Comparison of ENCODE assay signal across 24 cellular contexts in genomic region chr13:29753593-29754485, GRCh38.
A peak's percentile ranks its signal among the peaks of the same experiment; 100 is the strongest.
DNase-seq lines count a peak whose midpoint lies in the region; ATAC-seq, FAIRE-seq and TF ChIP-seq lines count a peak whose summit lies in the region.
"Had no signal": no experiment of that assay in that cellular context is flagged by ENCODE, and none has a peak within 500 bp of the region (broad histone marks: within the 10 kb centered on the region; RNA-seq: fewer than 3 reads in every experiment).

No MANE protein-coding gene starts in this region.

- H3K27ac ChIP-seq in heart left ventricle (no peak overlapping the region), SK-N-SH (ENCODE audit: low read depth in 2 of 2, low read length in 1 of 2) (peak overlapping the region in 1 of 2 experiments; percentile 34; a peak in 1 of 4 replicates), fibroblast of lung (ENCODE audit: insufficient read depth, low read length) (no peak overlapping the region), stomach (no peak overlapping the region)
- H3K27ac ChIP-seq: breast epithelium, left lung, pancreas, PC-9, right atrium auricular region had no signal

- peak overlapping the region; percentile 35 for H3K27ac Mint-ChIP-seq in stimulated activated effector memory CD8-positive, alpha-beta T cell treated with anti-CD3 and anti-CD28 coated beads, Interleukin-12 subunit alpha, Interleukin-12 subunit beta, amount 100 ng/mL, for 72 hours
- H3K27ac Mint-ChIP-seq: activated CD4-positive, alpha-beta T cell treated with anti-CD3 and anti-CD28 coated beads, Interleukin-2, amount 10 ng/mL, durations not matched to agents 7 days and 5 days; natural killer cell; T-helper 17 cell had no signal

- H3K36me3 Mint-ChIP-seq in stimulated activated effector memory CD8-positive, alpha-beta T cell treated with anti-CD3 and anti-CD28 coated beads, Interleukin-12 subunit alpha, Interleukin-12 subunit beta, amount 100 ng/mL, for 72 hours, result peaks cover 6% of the 10 kb centered on the region
- H3K36me3 Mint-ChIP-seq: natural killer cell had no signal

- H3K4me1 ChIP-seq in heart left ventricle (no peaks in the 10 kb centered on the region), SK-N-SH (ENCODE audit: control insufficient read depth in 1 of 2, insufficient read depth in 2 of 2, low read depth in 1 of 2, low read length in 1 of 2) (peaks cover 0 to 4% of the 10 kb centered on the region in 2 experiments; a peak in 1 of 4 replicates), fibroblast of lung (ENCODE audit: control insufficient read depth, extremely low read depth, insufficient read depth, low read length) (no peaks in the 10 kb centered on the region), stomach (peaks cover 0 to 5% (median 2%) of the 10 kb centered on the region in 4 donors)
- H3K4me1 ChIP-seq: breast epithelium, pancreas, right atrium auricular region had no signal

- TF ChIP-seq POLR2A in heart left ventricle (IDR thresholded peaks at IDR 0.05) (no peak), stomach (IDR thresholded peaks at IDR 0.05) (no peak)

- TF ChIP-seq EP300 in SK-N-SH (IDR thresholded peaks at IDR 0.05; ENCODE audit: borderline replicate concordance in 1 of 2, low read depth in 1 of 2, low read length in 1 of 2) (no peak), stomach (IDR thresholded peaks at IDR 0.05) (no peak)

- DNase-seq in Right ventricle myocardium inferior (ENCODE audit: missing footprints), result peak; percentile 30
- no peak for DNase-seq in heart left ventricle
- DNase-seq in SK-N-SH, result no peak
- peak in 1 of 2 donors; percentile 52 for DNase-seq in fibroblast of lung (ENCODE audit: low read depth in 2 of 2)
- DNase-seq in stimulated activated effector memory CD8-positive, alpha-beta T cell treated with anti-CD3 and anti-CD28 coated beads, Interleukin-12 subunit alpha, Interleukin-12 subunit beta, amount 100 ng/mL, for 72 hours (ENCODE audit: low spot score in 2 of 2), result no peak
- no peak for DNase-seq in HTR-8/SVneo (ENCODE audit: insufficient read length, low spot score)
- DNase-seq in stomach, result no peak
- no peak for DNase-seq in NCI-H82 (lab: John Stamatoyannopoulos, UW)
- DNase-seq: activated CD4-positive, alpha-beta T cell treated with anti-CD3 and anti-CD28 coated beads, Interleukin-2, amount 10 ng/mL, durations not matched to agents 7 days and 5 days; activated effector memory CD4-positive, alpha-beta T cell treated with Interleukin-2 at 50 U/mL for 16 hours; C1 segment of cervical spinal cord; left lung; midbrain; natural killer cell; NCI-H1105; NCI-H2029; pancreas; stimulated activated CD4-positive, alpha-beta T cell treated with anti-CD3 and anti-CD28 coated beads, Interleukin-12 subunit alpha, Interleukin-12 subunit beta, amount 100 ng/mL, for 4 hours; T-helper 17 cell had no signal

- intact Hi-C loops in Right ventricle myocardium inferior (cut with DNase I), result no loop called here
- intact Hi-C loops in heart left ventricle (cut with DNase I), result no loop called here
- intact Hi-C loops in stomach (cut with DNase I; ENCODE audit: low total_unique reads), result no loop called here

- no peak overlapping the region for H3K4me3 ChIP-seq in heart left ventricle
- H3K4me3 ChIP-seq in SK-N-SH (ENCODE audit: low read depth in 2 of 2, low read length in 1 of 2), result no peak overlapping the region
- H3K4me3 ChIP-seq in fibroblast of lung (replicated peaks in 1 of 4; ENCODE audit: control extremely low read depth in 1 of 4, insufficient read depth in 1 of 4, low read depth in 3 of 4, low read length in 4 of 4), result no peak overlapping the region
- H3K4me3 ChIP-seq in stomach, result no peak overlapping the region
- H3K4me3 ChIP-seq: breast epithelium, left lung, pancreas, PC-9, right atrium auricular region had no signal

- peaks cover 20% of the 10 kb centered on the region for H3K4me1 Mint-ChIP-seq in stimulated activated effector memory CD8-positive, alpha-beta T cell treated with anti-CD3 and anti-CD28 coated beads, Interleukin-12 subunit alpha, Interleukin-12 subunit beta, amount 100 ng/mL, for 72 hours

- no peak overlapping the region for H3K4me3 Mint-ChIP-seq in stimulated activated effector memory CD8-positive, alpha-beta T cell treated with anti-CD3 and anti-CD28 coated beads, Interleukin-12 subunit alpha, Interleukin-12 subunit beta, amount 100 ng/mL, for 72 hours
- H3K4me3 Mint-ChIP-seq: activated CD4-positive, alpha-beta T cell treated with anti-CD3 and anti-CD28 coated beads, Interleukin-2, amount 10 ng/mL, durations not matched to agents 7 days and 5 days; natural killer cell; T-helper 17 cell had no signal

- H2AFZ ChIP-seq in SK-N-SH (ENCODE audit: low read depth) (no peak overlapping the region), fibroblast of lung (ENCODE audit: low read length) (peak overlapping the region; percentile 16)
- H2AFZ ChIP-seq: PC-9 had no signal

- CTCF ChIA-PET in SK-N-SH (lab: Yijun Ruan, JAX), result interaction anchor here (1.3 to 3.2 kb wide), 2 partner anchors 17 to 246 kb away, joined by 3 to 6 read pairs; no protein-coding TSS in a partner anchor

- H3K4me2 ChIP-seq in SK-N-SH (peak overlapping the region; percentile 5; the same call in 1 of the 2 replicates), fibroblast of lung (ENCODE audit: extremely low read depth, insufficient read depth, low read length) (no peak overlapping the region)
- H3K4me2 ChIP-seq: PC-9 had no signal

- WGBS in heart left ventricle, 4 donors, result 75 to 80% (median 76%) methylated on average over 10 of the region's 10 CpGs
- WGBS in SK-N-SH (ENCODE audit: low lambda C conversion rate), result 82% methylated on average over 10 of the region's 10 CpGs
- 70 to 81% (median 75%) methylated on average over 10 of the region's 10 CpGs for WGBS in stomach, 5 donors

- H3K9me3 Mint-ChIP-seq in stimulated activated effector memory CD8-positive, alpha-beta T cell treated with anti-CD3 and anti-CD28 coated beads, Interleukin-12 subunit alpha, Interleukin-12 subunit beta, amount 100 ng/mL, for 72 hours, result peaks cover 2% of the 10 kb centered on the region
- H3K9me3 Mint-ChIP-seq: activated CD4-positive, alpha-beta T cell treated with anti-CD3 and anti-CD28 coated beads, Interleukin-2, amount 10 ng/mL, durations not matched to agents 7 days and 5 days; natural killer cell had no signal

- TF ChIP-seq CTCF in heart left ventricle (IDR thresholded peaks at IDR 0.05) (no peak), SK-N-SH (IDR thresholded peaks at IDR 0.05) (no peak), fibroblast of lung (conservative IDR thresholded peaks at IDR 0.05 in 1 of 2, IDR thresholded peaks at IDR 0.05 in 1 of 2; ENCODE audit: low read depth in 1 of 2, low read length in 2 of 2) (no peak), stomach (IDR thresholded peaks at IDR 0.05) (no peak)

- H3K27me3 ChIP-seq in heart left ventricle (no peaks in the 10 kb centered on the region), SK-N-SH (ENCODE audit: insufficient read depth) (no peaks in the 10 kb centered on the region), fibroblast of lung (ENCODE audit: control insufficient read depth, insufficient read depth, low read length) (no peaks in the 10 kb centered on the region), stomach (no peaks in the 10 kb centered on the region)
- H3K27me3 ChIP-seq: breast epithelium, left lung, pancreas, right atrium auricular region had no signal

- H3K9ac ChIP-seq in SK-N-SH (no peak overlapping the region), fibroblast of lung (ENCODE audit: insufficient read depth, low read length) (no peak overlapping the region)

- H4K20me1 ChIP-seq in SK-N-SH (ENCODE audit: insufficient read depth), result no peaks in the 10 kb centered on the region
- H4K20me1 ChIP-seq in fibroblast of lung (ENCODE audit: control insufficient read depth, extremely low read depth, insufficient read depth, low read length), result no peaks in the 10 kb centered on the region

- POLR2A ChIA-PET in SK-N-SH (lab: Yijun Ruan, JAX), result no interaction called here

- no peaks in the 10 kb centered on the region for H3F3A ChIP-seq in SK-N-SH (replicated peaks; ENCODE audit: insufficient read depth)

- no peaks in the 10 kb centered on the region for H3K36me3 ChIP-seq in heart left ventricle
- no peaks in the 10 kb centered on the region for H3K36me3 ChIP-seq in SK-N-SH (replicated peaks in 1 of 2; ENCODE audit: control insufficient read depth in 1 of 2, insufficient read depth in 2 of 2, low read length in 1 of 2)
- no peaks in the 10 kb centered on the region for H3K36me3 ChIP-seq in fibroblast of lung (ENCODE audit: control insufficient read depth, insufficient read depth, low read length)
- H3K36me3 ChIP-seq in stomach, result no peaks in the 10 kb centered on the region
- H3K36me3 ChIP-seq: breast epithelium, left lung, pancreas, right atrium auricular region had no signal

- H3K9me3 ChIP-seq in heart left ventricle (no peaks in the 10 kb centered on the region), SK-N-SH (no peaks in the 10 kb centered on the region), fibroblast of lung (ENCODE audit: control insufficient read depth, insufficient read depth, low read depth, low read length) (no peaks in the 10 kb centered on the region), stomach (no peaks in the 10 kb centered on the region)
- H3K9me3 ChIP-seq: breast epithelium, left lung, pancreas, right atrium auricular region had no signal

- H3K79me2 ChIP-seq in SK-N-SH (ENCODE audit: insufficient read depth), result no peaks in the 10 kb centered on the region
- no peaks in the 10 kb centered on the region for H3K79me2 ChIP-seq in fibroblast of lung (ENCODE audit: control insufficient read depth, insufficient read depth, low read length)

- ATAC-seq in Right ventricle myocardium inferior (no peak), heart left ventricle (no peak)
- no peak for ATAC-seq in stimulated activated effector memory CD8-positive, alpha-beta T cell treated with anti-CD3 and anti-CD28 coated beads, Interleukin-12 subunit alpha, Interleukin-12 subunit beta, amount 100 ng/mL, for 72 hours
- ATAC-seq: left lung, natural killer cell, pancreas, T-helper 17 cell had no signal

- H3K9me2 ChIP-seq in SK-N-SH, result no peaks in the 10 kb centered on the region

- FAIRE-seq in HTR-8/SVneo (lab: Jason Lieb, UNC), result no peak
- FAIRE-seq: colon, G401.6, pancreas had no signal

- no peak for TF ChIP-seq RAD21 in SK-N-SH (IDR thresholded peaks at IDR 0.05; ENCODE audit: low read length)

TF ChIP-seq in SK-N-SH, 30 proteins besides CTCF, POLR2A, EP300 and RAD21:
- TF ChIP-seq MEF2A (IDR thresholded peaks at IDR 0.05; ENCODE audit: borderline replicate concordance, low read depth) (no peak), MXI1 (IDR thresholded peaks at IDR 0.05; ENCODE audit: low read depth, low read length) (no peak), TAF1 (IDR thresholded peaks at IDR 0.05; ENCODE audit: borderline replicate concordance, low read depth, low read length) (no peak)
TF ChIP-seq in SK-N-SH: peak in this region for 0.
